Comparison of ENCODE assay signal across 15 cellular contexts in the genomic region with DNA sequence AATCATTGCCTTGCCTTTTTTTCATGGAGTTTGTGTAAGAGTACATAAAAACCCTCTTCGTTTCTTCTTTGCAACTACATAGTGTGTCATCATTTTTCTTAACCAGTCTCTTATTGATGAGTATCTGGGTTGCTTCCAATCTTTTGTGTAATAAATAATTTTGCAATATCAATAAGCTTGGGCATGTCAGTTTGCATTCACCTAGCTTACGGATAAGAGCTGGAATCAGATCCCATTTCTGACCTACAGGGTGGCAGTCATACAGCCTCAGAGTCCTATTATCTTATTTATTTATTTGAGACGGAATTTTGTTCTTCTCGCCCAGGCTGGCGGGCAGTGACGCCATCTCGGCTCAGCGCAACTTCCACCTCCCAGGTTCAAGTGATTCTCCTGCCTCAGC. TPM values are rescaled to one million over a fixed set of nuclear protein-coding genes. Genes with fewer than 3 reads are reported as not detected.
DNase-seq lines count a peak whose midpoint lies in the region; ATAC-seq, FAIRE-seq and TF ChIP-seq lines count a peak whose summit lies in the region.
"Had no signal": no experiment of that assay in that cellular context is flagged by ENCODE, and none has a peak within 500 bp of the region (broad histone marks: within the 10 kb centered on the region; RNA-seq: fewer than 3 reads in every experiment).

No MANE protein-coding gene starts in this region.

- intact Hi-C loops in CD4-positive, alpha-beta T cell (cut with DNase I, micrococcal nuclease), result no loop called here
- intact Hi-C loops in K562 (cut with micrococcal nuclease), result no loop called here
- intact Hi-C loops in natural killer cell (cut with micrococcal nuclease), result no loop called here
- intact Hi-C loops in A673 (cut with micrococcal nuclease; ENCODE audit: unreplicated experiment), result no loop called here

- no peak for TF ChIP-seq CTCF in CD4-positive, alpha-beta T cell (IDR thresholded peaks at IDR 0.05)
- TF ChIP-seq CTCF in K562 (IDR thresholded peaks at IDR 0.05 in 2 of 3, conservative IDR thresholded peaks at IDR 0.05 in 1 of 3; ENCODE audit: insufficient read depth in 2 of 3, low read depth in 1 of 3, low read length in 3 of 3) (no peak), natural killer cell (IDR thresholded peaks at IDR 0.05) (no peak), A673 (conservative IDR thresholded peaks at IDR 0.05; ENCODE audit: low read depth, low read length) (no peak)

- peaks cover 1 to 9% of the 10 kb centered on the region in 2 donors for H3K36me3 Mint-ChIP-seq in activated T-cell treated with anti-CD3 and anti-CD28 coated beads, Interleukin-2, amount 50 U/mL, for 72 hours (ENCODE audit: insufficient read depth in 2 of 2)
- H3K36me3 Mint-ChIP-seq in CD4-positive, alpha-beta T cell (ENCODE audit: low read depth), result peaks cover 41% of the 10 kb centered on the region
- no peaks in the 10 kb centered on the region for H3K36me3 Mint-ChIP-seq in natural killer cell

- DNase-seq in activated T-cell treated with anti-CD3 and anti-CD28 coated beads, Interleukin-2, amount 50 U/mL, for 72 hours, result no peak
- no peak for DNase-seq in activated T-cell treated with anti-CD3 and anti-CD28 coated beads, Interleukin-2, amount 50 U/mL, for 1 hour
- no peak for DNase-seq in CD4-positive, alpha-beta T cell
- no peak for DNase-seq in K562 (ENCODE audit: extremely low read depth in 1 of 4, low spot score in 3 of 4)
- no peak for DNase-seq in natural killer cell
- no peak for DNase-seq in A673 (ENCODE audit: low spot score)
- DNase-seq in HUDEP-2 (lab: John Stamatoyannopoulos, UW; ENCODE audit: unreplicated experiment in 76 of 76), result no peak
- DNase-seq: CD4-positive, alpha-beta memory T cell; DMS 273 treated with DMSO at 0.1 percent for 48 hours; NCI-H1436 treated with DMSO at 0.1 percent for 48 hours; NCI-H2081; NCI-H510A treated with DMSO at 0.1 percent for 48 hours had no signal

- FAIRE-seq in K562 (lab: Jason Lieb, UNC), result no peak
- FAIRE-seq: H54 had no signal

- H3K4me1 ChIP-seq in K562 (replicated peaks in 1 of 2; ENCODE audit: control insufficient read depth in 2 of 2, insufficient read depth in 2 of 2, low read length in 2 of 2) (peaks cover 15% of the 10 kb centered on the region in 2 experiments; a peak in 4 of 5 replicates), A673 (ENCODE audit: insufficient read depth, low read length, poor library complexity, severe bottlenecking) (peaks cover 10% of the 10 kb centered on the region)
- H3K4me1 ChIP-seq: SJSA1 had no signal

- peaks cover 2% of the 10 kb centered on the region for H3K9me1 ChIP-seq in K562 (ENCODE audit: control insufficient read depth, insufficient read depth, low read length)

- no peaks in the 10 kb centered on the region for H3K27me3 Mint-ChIP-seq in activated T-cell treated with anti-CD3 and anti-CD28 coated beads, Interleukin-2, amount 50 U/mL, for 72 hours (ENCODE audit: low read depth)
- no peaks in the 10 kb centered on the region for H3K27me3 Mint-ChIP-seq in CD4-positive, alpha-beta T cell
- no peaks in the 10 kb centered on the region for H3K27me3 Mint-ChIP-seq in natural killer cell (ENCODE audit: low read depth in 2 of 2)
- H3K27me3 Mint-ChIP-seq: CD4-positive, alpha-beta memory T cell had no signal

- no peak for TF ChIP-seq RAD21 in K562 (CRISPR knock-in tag; conservative IDR thresholded peaks at IDR 0.05 in 1 of 2, IDR thresholded peaks at IDR 0.05 in 1 of 2)

- TF ChIP-seq EP300 in K562 (IDR thresholded peaks at IDR 0.05; ENCODE audit: low read length), result no peak

- no peak for TF ChIP-seq POLR2A in K562 (conservative IDR thresholded peaks at IDR 0.05)

- peaks cover 46% of the 10 kb centered on the region for H4K20me1 ChIP-seq in K562 (replicated peaks; ENCODE audit: control insufficient read depth, insufficient read depth, low read length)

- H3K4me2 ChIP-seq in K562 (ENCODE audit: insufficient read depth, low read length), result no peak overlapping the region

- 95% methylated on average over 8 of the region's 8 CpGs for WGBS in K562 (ENCODE audit: insufficient coverage, low coverage, missing lambda C conversion rate)

- no peak overlapping the region for H3K9ac ChIP-seq in K562 (ENCODE audit: insufficient read depth in 1 of 2, low read depth in 2 of 2, low read length in 2 of 2)

- H2AFZ ChIP-seq in K562 (ENCODE audit: low read depth, low read length), result no peak overlapping the region

- H3K9me3 ChIP-seq in CD4-positive, alpha-beta T cell (ENCODE audit: control insufficient read depth, low read length), result no peaks in the 10 kb centered on the region
- H3K9me3 ChIP-seq in K562 (replicated peaks; ENCODE audit: control insufficient read depth, insufficient read depth, low read depth, low read length), result no peaks in the 10 kb centered on the region
- no peaks in the 10 kb centered on the region for H3K9me3 ChIP-seq in A673 (ENCODE audit: low read depth, low read length, poor library complexity, severe bottlenecking)
- H3K9me3 ChIP-seq: SJSA1 had no signal

- no peaks in the 10 kb centered on the region for H3K9me3 Mint-ChIP-seq in activated T-cell treated with anti-CD3 and anti-CD28 coated beads, Interleukin-2, amount 50 U/mL, for 72 hours
- H3K9me3 Mint-ChIP-seq in CD4-positive, alpha-beta T cell, result no peaks in the 10 kb centered on the region
- H3K9me3 Mint-ChIP-seq in natural killer cell, result no peaks in the 10 kb centered on the region
- H3K9me3 Mint-ChIP-seq: CD4-positive, alpha-beta memory T cell had no signal

- no peak overlapping the region for H3K27ac ChIP-seq in CD4-positive, alpha-beta T cell (ENCODE audit: low read depth, low read length)
- no peak overlapping the region for H3K27ac ChIP-seq in K562 (ENCODE audit: extremely low read depth, low read depth, low read length)
- H3K27ac ChIP-seq in A673 (ENCODE audit: low read depth, low read length, poor library complexity, severe bottlenecking), result no peak overlapping the region
- H3K27ac ChIP-seq: SJSA1 had no signal

- in situ Hi-C loops in K562 (cut with MboI), result no loop called here

- CTCF ChIA-PET in CD4-positive, alpha-beta T cell (lab: Charles Lee), result no interaction called here
- CTCF ChIA-PET in K562 (lab: Yijun Ruan, JAX; ENCODE audit: low intra/inter-chr PET ratio) (no interaction called here), A673 (lab: Charles Lee) (no interaction called here)

- H3K36me3 ChIP-seq in K562 (ENCODE audit: control insufficient read depth, insufficient read depth, low read length), result peaks cover 48% of the 10 kb centered on the region; the same call in 2 of the 3 replicates
- H3K36me3 ChIP-seq in A673 (ENCODE audit: insufficient read depth, low read length, poor library complexity, severe bottlenecking), result peaks cover 13% of the 10 kb centered on the region

- no peaks in the 10 kb centered on the region for H3K27me3 ChIP-seq in CD4-positive, alpha-beta T cell (ENCODE audit: control insufficient read depth, insufficient read depth, low read length)
- no peaks in the 10 kb centered on the region for H3K27me3 ChIP-seq in K562 (ENCODE audit: control insufficient read depth in 2 of 2, insufficient read depth in 2 of 2, low read length in 2 of 2)
- no peaks in the 10 kb centered on the region for H3K27me3 ChIP-seq in A673 (replicated peaks; ENCODE audit: insufficient read depth, low read depth, low read length, poor library complexity)
- H3K27me3 ChIP-seq: SJSA1 had no signal

- H3K4me3 Mint-ChIP-seq in activated T-cell treated with anti-CD3 and anti-CD28 coated beads, Interleukin-2, amount 50 U/mL, for 72 hours, result no peak overlapping the region
- no peak overlapping the region for H3K4me3 Mint-ChIP-seq in CD4-positive, alpha-beta T cell
- no peak overlapping the region for H3K4me3 Mint-ChIP-seq in natural killer cell

- no peak overlapping the region for H3K4me3 ChIP-seq in K562
- H3K4me3 ChIP-seq in A673 (ENCODE audit: low read depth, low read length, poor library complexity, severe bottlenecking), result no peak overlapping the region
- H3K4me3 ChIP-seq: SJSA1 had no signal

- BruUV-seq in K562 (replicated peaks; lab: Mats Ljungman, UMichigan) (no TSS peak), A673 (replicated peaks; lab: Mats Ljungman, UMichigan) (no TSS peak)

- no peak for ATAC-seq in activated T-cell treated with anti-CD3 and anti-CD28 coated beads, Interleukin-2, amount 50 U/mL, for 72 hours (replicated peaks in 1 of 2)
- no peak for ATAC-seq in CD4-positive, alpha-beta T cell (ENCODE audit: poor library complexity)
- no peak for ATAC-seq in K562
- ATAC-seq in natural killer cell, result no peak
- no peak for ATAC-seq in HG03460 (IDR thresholded peaks at IDR 0.05; ENCODE audit: unreplicated experiment)

- peaks cover 69% of the 10 kb centered on the region for H3K4me1 Mint-ChIP-seq in activated T-cell treated with anti-CD3 and anti-CD28 coated beads, Interleukin-2, amount 50 U/mL, for 72 hours (ENCODE audit: low read depth)
- peaks cover 85% of the 10 kb centered on the region for H3K4me1 Mint-ChIP-seq in CD4-positive, alpha-beta T cell (ENCODE audit: low read depth)
- H3K4me1 Mint-ChIP-seq in natural killer cell, result peaks cover 81 to 84% of the 10 kb centered on the region in 2 donors

- peak overlapping the region; percentile 49 for H3K27ac Mint-ChIP-seq in activated T-cell treated with anti-CD3 and anti-CD28 coated beads, Interleukin-2, amount 50 U/mL, for 72 hours
- peak overlapping the region; percentile 64 for H3K27ac Mint-ChIP-seq in CD4-positive, alpha-beta T cell
- H3K27ac Mint-ChIP-seq in natural killer cell, result peak overlapping the region; percentile 88 to 94

- POLR2A ChIA-PET in CD4-positive, alpha-beta T cell (lab: Charles Lee), result no interaction called here
- POLR2A ChIA-PET in K562 (lab: Yijun Ruan, JAX) (no interaction called here), A673 (lab: Charles Lee; ENCODE audit: low non-redundant PET) (no interaction called here)

- H3K79me2 ChIP-seq in K562 (ENCODE audit: control insufficient read depth, insufficient read depth, low read length), result peaks cover 93% of the 10 kb centered on the region

RNA-seq across cellular contexts. Expression of gene ANP32A, which starts 18.3 kb away (rescaled TPM):
- total RNA-seq in activated T-cell treated with anti-CD3 and anti-CD28 coated beads, Interleukin-2, amount 50 U/mL, for 72 hours, result 100 to 1,000 TPM; 200 to 204 TPM
- 10 to 100 TPM; 55.1 to 57.3 TPM for total RNA-seq in CD4-positive, alpha-beta T cell
- 73.2 and 102 TPM in 2 replicates for total RNA-seq in K562 (2011; cell fraction: chromatin; rRNA removed; ENCODE audit: low replicate concordance)
- 44.5 and 49.1 TPM in 2 replicates for total RNA-seq in K562 (2011; cell fraction: nucleolus; rRNA removed)
- total RNA-seq in K562 (2011; cell fraction: nucleoplasm; rRNA removed), result 74.9 and 79.7 TPM in 2 replicates
- total RNA-seq in K562 (2014; rRNA removed), result 149 and 155 TPM in 2 replicates
- 214 and 231 TPM in 2 replicates for total RNA-seq in K562 (2014; rRNA removed; fragmentation: Illumina TruSeq; extraction: Trizol)
- 213 and 234 TPM in 2 replicates for total RNA-seq in K562 (2015; rRNA removed; fragmentation: Illumina TruSeq; extraction: Trizol)
- 179 and 210 TPM in 2 replicates for total RNA-seq in K562 (2021)
- polyA plus RNA-seq in K562 (2011; rRNA removed), result 101 and 158 TPM in 2 replicates
- polyA plus RNA-seq in K562 (2011; cell fraction: cytosol; rRNA removed), result 28.2 and 50.9 TPM in 2 replicates
- polyA plus RNA-seq in K562 (2011; cell fraction: nucleus; rRNA removed), result 25.3 and 41.5 TPM in 2 replicates
- 166 and 298 TPM in 2 replicates for polyA plus RNA-seq in K562 (2012)
- polyA plus RNA-seq in K562 (2014; fragmentation: Illumina TruSeq; extraction: Trizol), result 514 and 656 TPM in 2 replicates
- 10 to 100 TPM; 13.2 to 24.9 TPM for polyA plus RNA-seq in K562 (2014; fragmentation: Nextera tagmentation; extraction: Ambion mirVana)
- 262 and 274 TPM in 2 replicates for polyA plus RNA-seq in K562 (2014; rRNA removed)
- 111 and 126 TPM in 2 replicates for polyA minus RNA-seq in K562 (2011; rRNA and poly(A)+ RNA removed)
- polyA minus RNA-seq in K562 (2011; cell fraction: cytosol; rRNA and poly(A)+ RNA removed), result 56.1 and 63.8 TPM in 2 replicates
- 21.8 and 39.9 TPM in 2 replicates for polyA minus RNA-seq in K562 (2011; cell fraction: nucleus; rRNA and poly(A)+ RNA removed)
- 100 to 1,000 TPM; 133 to 150 (median 148) TPM for total RNA-seq in natural killer cell
- total RNA-seq in A673 (2021), result 331 and 370 TPM in 2 replicates
